ENCODE assay signal across 15 cellular contexts in genomic region chr1:231705860-231706553, GRCh38.
"Had no signal": no experiment of that assay in that cellular context is flagged by ENCODE, and none has a peak within 500 bp of the region (broad histone marks: within the 10 kb centered on the region; RNA-seq: fewer than 3 reads in every experiment).

No MANE protein-coding gene starts in this region.

- ATAC-seq: esophagus mucosa; left lung; stimulated activated effector memory CD8-positive, alpha-beta T cell treated with anti-CD3 and anti-CD28 coated beads, Interleukin-12 subunit alpha, Interleukin-12 subunit beta, amount 100 ng/mL, for 72 hours had no signal

- DNase-seq: activated CD4-positive, alpha-beta T cell treated with anti-CD3 and anti-CD28 coated beads for 1 hour; activated CD4-positive, alpha-beta T cell treated with anti-CD3 and anti-CD28 coated beads, Interleukin-2, amount 50 U/mL, for 48 hours; activated naive CD4-positive, alpha-beta T cell treated with anti-CD3 and anti-CD28 coated beads, Interleukin-2, amount 10 ng/mL, durations not matched to agents 7 days and 5 days; activated T-cell treated with anti-CD3 and anti-CD28 coated beads, Interleukin-2, amount 50 U/mL, for 1 hour; central memory CD4-positive, alpha-beta T cell; left lung; nephron progenitor cell; right lobe of liver; stimulated activated CD4-positive, alpha-beta T cell treated with anti-CD3 and anti-CD28 coated beads, Interleukin-2, amount 100 ng/mL, for 24 hours; SW 1271; thyroid gland had no signal

- H3K9me3 Mint-ChIP-seq: activated naive CD4-positive, alpha-beta T cell treated with anti-CD3 and anti-CD28 coated beads, Interleukin-2, amount 10 ng/mL, durations not matched to agents 7 days and 5 days; memory B cell; stimulated activated effector memory CD8-positive, alpha-beta T cell treated with anti-CD3 and anti-CD28 coated beads, Interleukin-12 subunit alpha, Interleukin-12 subunit beta, amount 100 ng/mL, for 72 hours; T-helper 2 cell treated with Interferon-gamma antibody and Interleukin-4, amounts not matched to agents 5 μg/mL and 100 μg/mL, for 36 hours had no signal

- H3K27me3 Mint-ChIP-seq: activated naive CD4-positive, alpha-beta T cell treated with anti-CD3 and anti-CD28 coated beads, Interleukin-2, amount 10 ng/mL, durations not matched to agents 7 days and 5 days; memory B cell had no signal

- H3K4me1 Mint-ChIP-seq: activated naive CD4-positive, alpha-beta T cell treated with anti-CD3 and anti-CD28 coated beads, Interleukin-2, amount 10 ng/mL, durations not matched to agents 7 days and 5 days; nephron progenitor cell; stimulated activated effector memory CD8-positive, alpha-beta T cell treated with anti-CD3 and anti-CD28 coated beads, Interleukin-12 subunit alpha, Interleukin-12 subunit beta, amount 100 ng/mL, for 72 hours had no signal

- H3K27ac Mint-ChIP-seq: activated naive CD4-positive, alpha-beta T cell treated with anti-CD3 and anti-CD28 coated beads, Interleukin-2, amount 10 ng/mL, durations not matched to agents 7 days and 5 days; memory B cell; nephron progenitor cell; stimulated activated effector memory CD8-positive, alpha-beta T cell treated with anti-CD3 and anti-CD28 coated beads, Interleukin-12 subunit alpha, Interleukin-12 subunit beta, amount 100 ng/mL, for 72 hours; T-helper 2 cell treated with Interferon-gamma antibody and Interleukin-4, amounts not matched to agents 5 μg/mL and 100 μg/mL, for 36 hours had no signal

- H3K36me3 Mint-ChIP-seq: stimulated activated effector memory CD8-positive, alpha-beta T cell treated with anti-CD3 and anti-CD28 coated beads, Interleukin-12 subunit alpha, Interleukin-12 subunit beta, amount 100 ng/mL, for 72 hours had no signal

- H3K4me3 Mint-ChIP-seq: activated naive CD4-positive, alpha-beta T cell treated with anti-CD3 and anti-CD28 coated beads, Interleukin-2, amount 10 ng/mL, durations not matched to agents 7 days and 5 days; memory B cell; nephron progenitor cell; stimulated activated effector memory CD8-positive, alpha-beta T cell treated with anti-CD3 and anti-CD28 coated beads, Interleukin-12 subunit alpha, Interleukin-12 subunit beta, amount 100 ng/mL, for 72 hours; T-helper 2 cell treated with Interferon-gamma antibody and Interleukin-4, amounts not matched to agents 5 μg/mL and 100 μg/mL, for 36 hours had no signal
